Comparison of ENCODE assay signal across 36 cellular contexts in the genomic region with DNA sequence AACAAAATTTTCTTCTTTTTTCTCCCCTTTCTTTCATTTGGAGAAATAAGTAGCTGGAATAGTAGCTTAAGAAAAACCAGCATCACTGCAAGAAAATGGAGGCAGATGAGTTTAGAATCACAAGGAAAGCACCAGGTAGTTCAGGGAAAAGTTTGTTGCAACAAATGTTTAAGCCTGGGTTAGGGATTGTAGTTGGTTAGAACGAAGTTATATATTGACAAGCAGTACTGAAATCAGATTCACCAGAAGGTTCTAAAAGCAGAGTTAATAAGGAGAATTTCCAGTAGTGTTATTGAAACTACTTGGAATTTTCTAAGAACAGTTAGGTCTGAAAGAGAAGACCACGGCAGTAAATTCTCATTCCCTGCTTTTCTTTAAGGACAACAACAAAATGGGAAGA.
"Had no signal": no experiment of that assay in that cellular context is flagged by ENCODE, and none has a peak within 500 bp of the region (broad histone marks: within the 10 kb centered on the region; RNA-seq: fewer than 3 reads in every experiment).

No MANE protein-coding gene starts in this region.

- H3K36me3 Mint-ChIP-seq: activated naive CD8-positive, alpha-beta T cell treated with anti-CD3 and anti-CD28 coated beads for 36 hours; brain; immature natural killer cell; natural killer cell treated with Interleukin-12 subunit alpha and Interleukin-12 subunit beta and Interleukin-15 and Interleukin-18, amount 100 ng/mL, for 72 hours; stimulated activated memory B cell treated with anti-CD40 and anti-IgM and Interleukin-4, amounts not matched to agents 10 μg/mL and 1 μg/mL and 100 μg/mL, for 72 hours had no signal

- H3K9me3 ChIP-seq: adrenal gland, left lung, lower lobe of right lung, mucosa of descending colon, ovary, prostate gland, sigmoid colon, stomach, tibial artery had no signal

- H3K9me3 Mint-ChIP-seq: activated naive CD4-positive, alpha-beta T cell treated with anti-CD3 and anti-CD28 coated beads for 36 hours; activated naive CD8-positive, alpha-beta T cell treated with anti-CD3 and anti-CD28 coated beads for 36 hours; brain; natural killer cell treated with Interleukin-12 subunit alpha and Interleukin-12 subunit beta and Interleukin-15 and Interleukin-18, amount 100 ng/mL, for 72 hours; T-helper 1 cell treated with Interleukin-12 subunit alpha and Interleukin-12 subunit beta and Interleukin-4 antibody, amounts not matched to agents 30 μg/mL and 1 μg/mL, for 36 hours had no signal

- H3K4me1 ChIP-seq: adrenal gland, left lung, lower lobe of right lung, prostate gland, sigmoid colon, stomach, tibial artery had no signal

- H3K36me3 ChIP-seq: adrenal gland, cardiac muscle cell, left lung, lower lobe of right lung, ovary, prostate gland, sigmoid colon, stomach, tibial artery had no signal

- H3K4me3 ChIP-seq: adrenal gland, cardiac muscle cell, coronary artery, dorsolateral prefrontal cortex, left lung, lower lobe of right lung, mucosa of descending colon, ovary, prostate gland, sigmoid colon, stomach, tibial artery had no signal

- H3K27me3 Mint-ChIP-seq: activated naive CD8-positive, alpha-beta T cell treated with anti-CD3 and anti-CD28 coated beads for 36 hours; natural killer cell treated with Interleukin-12 subunit alpha and Interleukin-12 subunit beta and Interleukin-15 and Interleukin-18, amount 100 ng/mL, for 72 hours; stimulated activated memory B cell treated with anti-CD40 and anti-IgM and Interleukin-4, amounts not matched to agents 10 μg/mL and 1 μg/mL and 100 μg/mL, for 72 hours had no signal

- ATAC-seq: esophagus mucosa; left lung; lower lobe of right lung; mucosa of descending colon; natural killer cell treated with Interleukin-12 subunit alpha and Interleukin-12 subunit beta and Interleukin-15 and Interleukin-18, amount 100 ng/mL, for 72 hours; stimulated activated memory B cell treated with anti-CD40 and anti-IgM and Interleukin-4, amounts not matched to agents 10 μg/mL and 1 μg/mL and 100 μg/mL, for 72 hours had no signal

- H3K4me1 Mint-ChIP-seq: activated naive CD8-positive, alpha-beta T cell treated with anti-CD3 and anti-CD28 coated beads for 36 hours; brain; immature natural killer cell; stimulated activated memory B cell treated with anti-CD40 and anti-IgM and Interleukin-4, amounts not matched to agents 10 μg/mL and 1 μg/mL and 100 μg/mL, for 72 hours had no signal

- H3K4me3 Mint-ChIP-seq: activated naive CD4-positive, alpha-beta T cell treated with anti-CD3 and anti-CD28 coated beads for 36 hours; activated naive CD8-positive, alpha-beta T cell treated with anti-CD3 and anti-CD28 coated beads for 36 hours; brain; immature natural killer cell; natural killer cell treated with Interleukin-12 subunit alpha and Interleukin-12 subunit beta and Interleukin-15 and Interleukin-18, amount 100 ng/mL, for 72 hours; stimulated activated memory B cell treated with anti-CD40 and anti-IgM and Interleukin-4, amounts not matched to agents 10 μg/mL and 1 μg/mL and 100 μg/mL, for 72 hours; T-helper 1 cell treated with Interleukin-12 subunit alpha and Interleukin-12 subunit beta and Interleukin-4 antibody, amounts not matched to agents 30 μg/mL and 1 μg/mL, for 36 hours had no signal

- DNase-seq: activated CD4-positive, alpha-beta T cell treated with anti-CD3 and anti-CD28 coated beads for 48 hours; activated CD4-positive, alpha-beta T cell treated with anti-CD3 and anti-CD28 coated beads, Interleukin-2, amount 50 U/mL, for 48 hours; activated CD8-positive, alpha-beta memory T cell treated with anti-CD3 and anti-CD28 coated beads for 24 hours; activated effector memory CD4-positive, alpha-beta T cell treated with anti-CD3 and anti-CD28 coated beads, Interleukin-2, amount 50 U/mL, for 16 hours; activated naive CD4-positive, alpha-beta T cell treated with anti-CD3 and anti-CD28 coated beads for 36 hours; activated naive CD8-positive, alpha-beta T cell treated with anti-CD3 and anti-CD28 coated beads for 36 hours; adrenal gland; aorta; cerebellar nuclear complex; dorsolateral prefrontal cortex; effector memory CD4-positive, alpha-beta T cell; foreskin fibroblast; hippocampal formation; immature natural killer cell; left lung; lower lobe of right lung; mucosa of descending colon; ovary; sigmoid colon; small intestine; stimulated activated CD4-positive, alpha-beta T cell treated with anti-CD3 and anti-CD28 coated beads, Interleukin-1b, Interleukin-23, amount 100 ng/mL, for 48 hours; stimulated activated CD4-positive, alpha-beta T cell treated with anti-CD3 and anti-CD28 coated beads, Interleukin-4, amount 100 ng/mL, for 4 hours; stimulated activated CD8-positive, alpha-beta memory T cell treated with anti-CD3 and anti-CD28 coated beads, Interleukin-4, amount 100 ng/mL, for 48 hours; stomach; SW 1271; T-helper 9 cell; tibial artery had no signal

- H3K27me3 ChIP-seq: cardiac muscle cell, left lung, ovary, sigmoid colon, tibial artery had no signal

- H3K27ac Mint-ChIP-seq: activated naive CD4-positive, alpha-beta T cell treated with anti-CD3 and anti-CD28 coated beads for 36 hours; activated naive CD8-positive, alpha-beta T cell treated with anti-CD3 and anti-CD28 coated beads for 36 hours; natural killer cell treated with Interleukin-12 subunit alpha and Interleukin-12 subunit beta and Interleukin-15 and Interleukin-18, amount 100 ng/mL, for 72 hours; stimulated activated memory B cell treated with anti-CD40 and anti-IgM and Interleukin-4, amounts not matched to agents 10 μg/mL and 1 μg/mL and 100 μg/mL, for 72 hours; T-helper 1 cell treated with Interleukin-12 subunit alpha and Interleukin-12 subunit beta and Interleukin-4 antibody, amounts not matched to agents 30 μg/mL and 1 μg/mL, for 36 hours had no signal

- H3K27ac ChIP-seq: adrenal gland, cardiac muscle cell, coronary artery, dorsolateral prefrontal cortex, left lung, lower lobe of right lung, ovary, prostate gland, sigmoid colon, stomach, tibial artery, VCaP had no signal
